ENCODE assay signal across 19 cellular contexts in the genomic region with DNA sequence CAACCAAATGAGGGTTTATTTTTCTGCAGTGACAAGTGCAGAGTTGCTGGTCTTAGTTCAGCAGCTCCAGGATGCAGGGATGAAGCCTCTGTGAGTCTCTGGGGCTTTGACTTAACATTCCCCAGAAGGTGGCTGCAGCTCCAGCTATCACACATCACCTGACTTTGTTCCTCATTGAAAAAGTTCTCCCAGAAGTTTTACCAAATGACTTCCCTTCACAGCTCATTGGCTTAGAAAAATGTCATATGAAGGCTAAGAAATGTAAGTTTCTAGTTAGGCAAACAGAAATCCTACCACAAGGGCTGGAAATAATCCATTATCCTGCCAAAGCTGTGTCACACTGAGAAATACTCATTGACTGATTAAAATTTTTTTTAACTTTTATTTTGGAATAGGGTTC.
DNase-seq lines count a peak whose midpoint lies in the region; ATAC-seq and TF ChIP-seq lines count a peak whose summit lies in the region.
"Had no signal": no experiment of that assay in that cellular context is flagged by ENCODE, and none has a peak within 500 bp of the region (broad histone marks: within the 10 kb centered on the region; RNA-seq: fewer than 3 reads in every experiment).

No MANE protein-coding gene starts in this region.

- in situ Hi-C loops in Caki2 (cut with HindIII; ENCODE audit: low pct_unique_long_range_greater_than_20kb, low sequenced_read_pairs): no loop called here

- H3K36me3 Mint-ChIP-seq in osteocyte (ENCODE audit: unreplicated experiment): no peaks in the 10 kb centered on the region
- H3K36me3 Mint-ChIP-seq in activated CD4-positive, alpha-beta T cell treated with anti-CD3 and anti-CD28 coated beads, Interleukin-2, amount 10 ng/mL, durations not matched to agents 24 days and 14 days (ENCODE audit: low read depth): no peaks in the 10 kb centered on the region
- H3K36me3 Mint-ChIP-seq: CD14-positive monocyte; CD8-positive, alpha-beta memory T cell had no signal

- peaks cover 30% of the 10 kb centered on the region for H3K27me3 Mint-ChIP-seq in osteocyte (ENCODE audit: unreplicated experiment)
- H3K27me3 Mint-ChIP-seq in activated CD4-positive, alpha-beta T cell treated with anti-CD3 and anti-CD28 coated beads, Interleukin-2, amount 10 ng/mL, durations not matched to agents 24 days and 14 days: peaks cover 18% of the 10 kb centered on the region

- H3K27ac Mint-ChIP-seq in osteocyte (ENCODE audit: unreplicated experiment): no peak overlapping the region
- H3K27ac Mint-ChIP-seq in activated CD4-positive, alpha-beta T cell treated with anti-CD3 and anti-CD28 coated beads, Interleukin-2, amount 10 ng/mL, durations not matched to agents 24 days and 14 days: no peak overlapping the region
- H3K27ac Mint-ChIP-seq: CD4-positive, alpha-beta T cell; CD8-positive, alpha-beta memory T cell; GM23338; H9 had no signal

- no peak for TF ChIP-seq CTCF in esophagus muscularis mucosa (IDR thresholded peaks at IDR 0.05)
- no peak for TF ChIP-seq CTCF in osteocyte (IDR thresholded peaks at IDR 0.05)

- ATAC-seq in HG03565 (IDR thresholded peaks at IDR 0.05; ENCODE audit: unreplicated experiment) (no peak), GM18873 (IDR thresholded peaks at IDR 0.05; ENCODE audit: low FRiP score, unreplicated experiment) (no peak)
- ATAC-seq: GM23338, HCT116 had no signal

- TF ChIP-seq EP300 in esophagus muscularis mucosa (IDR thresholded peaks at IDR 0.05): no peak

- no peaks in the 10 kb centered on the region for H3K9me3 Mint-ChIP-seq in osteocyte (ENCODE audit: unreplicated experiment)
- no peaks in the 10 kb centered on the region for H3K9me3 Mint-ChIP-seq in activated CD4-positive, alpha-beta T cell treated with anti-CD3 and anti-CD28 coated beads, Interleukin-2, amount 10 ng/mL, durations not matched to agents 24 days and 14 days
- H3K9me3 Mint-ChIP-seq: CD4-positive, alpha-beta T cell; GM23338; H9 had no signal

- TF ChIP-seq POLR2A in esophagus muscularis mucosa (IDR thresholded peaks at IDR 0.05; ENCODE audit: low read depth): no peak

- peak; percentile 77 for DNase-seq in Caki2 (ENCODE audit: low read depth)
- DNase-seq in esophagus muscularis mucosa (ENCODE audit: extremely low spot score): peak; percentile 31
- peak; percentile 5 for DNase-seq in osteocyte (ENCODE audit: extremely low spot score, unreplicated experiment)
- no peak for DNase-seq in activated CD4-positive, alpha-beta T cell treated with anti-CD3 and anti-CD28 coated beads, Interleukin-2, amount 10 ng/mL, durations not matched to agents 24 days and 14 days
- DNase-seq: AML-193; BE2C; Calu3; CD4-positive, alpha-beta T cell; CD8-positive, alpha-beta memory T cell; DMS53; DMS79 treated with DMSO at 0.1 percent for 48 hours; GF-D8; H9 had no signal

- H3K9me3 ChIP-seq in esophagus muscularis mucosa: no peaks in the 10 kb centered on the region
- H3K9me3 ChIP-seq: BE2C; BLaER1 treated with 17β-estradiol and CSF1 and Interleukin-3, amounts not matched to agents 10 nM and 100 nM had no signal

- H3K4me1 ChIP-seq in esophagus muscularis mucosa: no peaks in the 10 kb centered on the region
- H3K4me1 ChIP-seq: BLaER1 treated with 17β-estradiol and CSF1 and Interleukin-3, amounts not matched to agents 10 nM and 100 nM had no signal

- no peaks in the 10 kb centered on the region for H3K36me3 ChIP-seq in esophagus muscularis mucosa
- H3K36me3 ChIP-seq: BE2C; BLaER1 treated with 17β-estradiol and CSF1 and Interleukin-3, amounts not matched to agents 10 nM and 100 nM had no signal

- no peak overlapping the region for H3K4me3 Mint-ChIP-seq in osteocyte (ENCODE audit: unreplicated experiment)
- H3K4me3 Mint-ChIP-seq in activated CD4-positive, alpha-beta T cell treated with anti-CD3 and anti-CD28 coated beads, Interleukin-2, amount 10 ng/mL, durations not matched to agents 24 days and 14 days: no peak overlapping the region
- H3K4me3 Mint-ChIP-seq: CD14-positive monocyte; CD4-positive, alpha-beta T cell; CD8-positive, alpha-beta memory T cell; GM23338; H9 had no signal

- H3K4me3 ChIP-seq in esophagus muscularis mucosa: no peak overlapping the region
- H3K4me3 ChIP-seq: BLaER1 treated with 17β-estradiol and CSF1 and Interleukin-3, amounts not matched to agents 10 nM and 100 nM; GM23338 had no signal

- intact Hi-C loops in esophagus muscularis mucosa (cut with DNase I): no loop called here
- intact Hi-C loops in activated CD4-positive, alpha-beta T cell treated with anti-CD3 and anti-CD28 coated beads, Interleukin-2, amount 10 ng/mL, durations not matched to agents 24 days and 14 days (cut with micrococcal nuclease): no loop called here

- H3K4me1 Mint-ChIP-seq in osteocyte (ENCODE audit: unreplicated experiment): no peaks in the 10 kb centered on the region
- H3K4me1 Mint-ChIP-seq in activated CD4-positive, alpha-beta T cell treated with anti-CD3 and anti-CD28 coated beads, Interleukin-2, amount 10 ng/mL, durations not matched to agents 24 days and 14 days: no peaks in the 10 kb centered on the region
- H3K4me1 Mint-ChIP-seq: CD14-positive monocyte; CD8-positive, alpha-beta memory T cell; GM23338; H9 had no signal

- H3K27ac ChIP-seq in esophagus muscularis mucosa (replicated peaks in 1 of 4): no peak overlapping the region
- H3K27ac ChIP-seq: BLaER1 treated with 17β-estradiol and CSF1 and Interleukin-3, amounts not matched to agents 10 nM and 100 nM had no signal

- peaks cover 0 to 9% (median 0%) of the 10 kb centered on the region in 4 donors for H3K27me3 ChIP-seq in esophagus muscularis mucosa
- H3K27me3 ChIP-seq: BE2C; BLaER1 treated with 17β-estradiol and CSF1 and Interleukin-3, amounts not matched to agents 10 nM and 100 nM had no signal
